Comparison of ENCODE assay signal across 11 cellular contexts in genomic region chr9:92242115-92242778, GRCh38. TPM values are rescaled to one million over a fixed set of nuclear protein-coding genes. Genes with fewer than 3 reads are reported as not detected.
DNase-seq lines count a peak whose midpoint lies in the region; ATAC-seq and TF ChIP-seq lines count a peak whose summit lies in the region.
"Had no signal": no experiment of that assay in that cellular context is flagged by ENCODE, and none has a peak within 500 bp of the region (broad histone marks: within the 10 kb centered on the region; RNA-seq: fewer than 3 reads in every experiment).

No MANE protein-coding gene starts in this region.

- H3K4me3 Mint-ChIP-seq in activated T-cell treated with anti-CD3 and anti-CD28 coated beads, Interleukin-2, amount 50 U/mL, for 24 hours, result no peak overlapping the region
- H3K4me3 Mint-ChIP-seq in WTC11, result no peak overlapping the region

- DNase-seq in activated T-cell treated with anti-CD3 and anti-CD28 coated beads, Interleukin-2, amount 50 U/mL, for 24 hours, result no peak
- no peak for DNase-seq in activated T-cell treated with anti-CD3 and anti-CD28 coated beads, Interleukin-2, amount 50 U/mL, for 48 hours
- DNase-seq in WTC11 (ENCODE audit: low spot score) (no peak), hepatic stellate cell (ENCODE audit: low spot score) (peak; percentile 42), tibial nerve (ENCODE audit: low spot score in 2 of 2) (peak in 1 of 2 donors; percentile 9), COLO668 (lab: John Stamatoyannopoulos, UW; ENCODE audit: unreplicated experiment) (no peak)
- DNase-seq: effector CD8-positive, alpha-beta T cell; NCI-H1105 treated with DMSO at 0.1 percent for 48 hours; upper lobe of left lung had no signal

- no peak overlapping the region for H3K4me3 ChIP-seq in tibial nerve
- H3K4me3 ChIP-seq: upper lobe of left lung had no signal

- WGBS in tibial nerve, 2 donors, result 31 to 39% methylated on average over 3 of the region's 3 CpGs

- no peaks in the 10 kb centered on the region for H3K27me3 Mint-ChIP-seq in activated T-cell treated with anti-CD3 and anti-CD28 coated beads, Interleukin-2, amount 50 U/mL, for 24 hours
- no peaks in the 10 kb centered on the region for H3K27me3 Mint-ChIP-seq in WTC11 (ENCODE audit: low read depth)

- TF ChIP-seq CTCF in WTC11 (IDR thresholded peaks at IDR 0.05) (no peak), tibial nerve (IDR thresholded peaks at IDR 0.05) (peak in 4 of 5 experiments; percentile 29 to 56 (median 46))

- POLR2A ChIA-PET in WTC11 (lab: Charles Lee), result interaction anchor here (0.6 to 1.0 kb wide), 3 partner anchors 16 to 102 kb away, joined by 3 to 4 read pairs (median 4); no protein-coding TSS in a partner anchor

- ATAC-seq in WTC11, result peak; percentile 64
- no peak for ATAC-seq in GM18505 (IDR thresholded peaks at IDR 0.05; ENCODE audit: unreplicated experiment)
- no peak for ATAC-seq in GM18511 (IDR thresholded peaks at IDR 0.05; ENCODE audit: unreplicated experiment)

- H3K27me3 ChIP-seq in tibial nerve, result no peaks in the 10 kb centered on the region
- H3K27me3 ChIP-seq: upper lobe of left lung had no signal

- H3K9me3 Mint-ChIP-seq in activated T-cell treated with anti-CD3 and anti-CD28 coated beads, Interleukin-2, amount 50 U/mL, for 24 hours, result no peaks in the 10 kb centered on the region
- no peaks in the 10 kb centered on the region for H3K9me3 Mint-ChIP-seq in WTC11

- H3K4me1 Mint-ChIP-seq in activated T-cell treated with anti-CD3 and anti-CD28 coated beads, Interleukin-2, amount 50 U/mL, for 24 hours (ENCODE audit: low read depth), result peaks cover 4% of the 10 kb centered on the region
- no peaks in the 10 kb centered on the region for H3K4me1 Mint-ChIP-seq in WTC11

- TF ChIP-seq POLR2A in tibial nerve (IDR thresholded peaks at IDR 0.05) (no peak), GM18505 (IDR thresholded peaks at IDR 0.05; ENCODE audit: borderline replicate concordance, extremely low read depth, insufficient read depth, insufficient read length) (no peak)

- peak overlapping the region; percentile 34 for H3K27ac Mint-ChIP-seq in activated T-cell treated with anti-CD3 and anti-CD28 coated beads, Interleukin-2, amount 50 U/mL, for 24 hours
- no peak overlapping the region for H3K27ac Mint-ChIP-seq in WTC11

- H3K36me3 Mint-ChIP-seq in activated T-cell treated with anti-CD3 and anti-CD28 coated beads, Interleukin-2, amount 50 U/mL, for 24 hours (ENCODE audit: low read depth), result peaks cover 100% of the 10 kb centered on the region
- peaks cover 92% of the 10 kb centered on the region for H3K36me3 Mint-ChIP-seq in WTC11

- peaks cover 0 to 98% (median 21%) of the 10 kb centered on the region in 3 donors for H3K36me3 ChIP-seq in tibial nerve

- H3K4me1 ChIP-seq in tibial nerve, result peaks cover 0 to 3% (median 0%) of the 10 kb centered on the region in 4 donors
- H3K4me1 ChIP-seq: upper lobe of left lung had no signal

- peak overlapping the region in 3 of 4 donors; percentile 42 to 83 (median 66) for H3K27ac ChIP-seq in tibial nerve
- H3K27ac ChIP-seq: upper lobe of left lung had no signal

- peak in 1 of 2 donors; percentile 23 for TF ChIP-seq EP300 in tibial nerve (IDR thresholded peaks at IDR 0.05)

- H3K9me3 ChIP-seq in tibial nerve, result no peaks in the 10 kb centered on the region
- H3K9me3 ChIP-seq: upper lobe of left lung had no signal

- CTCF ChIA-PET in WTC11 (lab: Charles Lee), result interaction anchor here (0.6 to 7.0 kb wide), 11 partner anchors 9 to 869 kb away, joined by 3 to 93 read pairs (median 4); no protein-coding TSS in a partner anchor

TF ChIP-seq in WTC11, 78 proteins besides CTCF, POLR2A, EP300 and RAD21 (continues in another document):
- no peak for TF ChIP-seq ZNF281 (CRISPR knock-in tag; IDR thresholded peaks at IDR 0.05)
- no peak for TF ChIP-seq ATF2 (CRISPR knock-in tag; IDR thresholded peaks at IDR 0.05; ENCODE audit: borderline replicate concordance, low read depth)
- TF ChIP-seq FOXP4 (CRISPR knock-in tag; IDR thresholded peaks at IDR 0.05), result no peak
- TF ChIP-seq E2F5 (CRISPR knock-in tag; IDR thresholded peaks at IDR 0.05), result no peak
- no peak for TF ChIP-seq KAT7 (CRISPR knock-in tag; IDR thresholded peaks at IDR 0.05; ENCODE audit: borderline replicate concordance)
- no peak for TF ChIP-seq CREB1 (CRISPR knock-in tag; IDR thresholded peaks at IDR 0.05)
- TF ChIP-seq SP1 (CRISPR knock-in tag; conservative IDR thresholded peaks at IDR 0.05), result no peak
- TF ChIP-seq ELF4 (CRISPR knock-in tag; IDR thresholded peaks at IDR 0.05; ENCODE audit: low read depth), result no peak
- TF ChIP-seq ZBTB21 (CRISPR knock-in tag; IDR thresholded peaks at IDR 0.05; ENCODE audit: borderline replicate concordance), result no peak

RNA-seq across cellular contexts. Expression of gene IARS1, which starts 51.2 kb away (rescaled TPM):
- total RNA-seq in WTC11 (2021), result 198 to 220 TPM (median 199 TPM) in 3 replicates
- total RNA-seq in tibial nerve, result 100 to 1,000 TPM in 1 of 4 donors, 10 to 100 TPM in 3; 52.2 to 102 (median 78.1) TPM
